In genomic region chr16:47132310-47132709, GRCh38 we compare ENCODE assay signal across 1 cellular context.
TF ChIP-seq lines count a peak whose summit lies in the region.

No MANE protein-coding gene starts in this region.

TF ChIP-seq in HCT116, 20 proteins besides CTCF, POLR2A, EP300 and RAD21 (continued from another document):
- no peak for TF ChIP-seq EGR1 (IDR thresholded peaks at IDR 0.05; ENCODE audit: low read depth)
- TF ChIP-seq ZNF274 (IDR thresholded peaks at IDR 0.05; ENCODE audit: low read depth, low read length): no peak
- no peak for TF ChIP-seq MAX (IDR thresholded peaks at IDR 0.05)
